Comparison of ENCODE assay signal across 12 cellular contexts in the genomic region with DNA sequence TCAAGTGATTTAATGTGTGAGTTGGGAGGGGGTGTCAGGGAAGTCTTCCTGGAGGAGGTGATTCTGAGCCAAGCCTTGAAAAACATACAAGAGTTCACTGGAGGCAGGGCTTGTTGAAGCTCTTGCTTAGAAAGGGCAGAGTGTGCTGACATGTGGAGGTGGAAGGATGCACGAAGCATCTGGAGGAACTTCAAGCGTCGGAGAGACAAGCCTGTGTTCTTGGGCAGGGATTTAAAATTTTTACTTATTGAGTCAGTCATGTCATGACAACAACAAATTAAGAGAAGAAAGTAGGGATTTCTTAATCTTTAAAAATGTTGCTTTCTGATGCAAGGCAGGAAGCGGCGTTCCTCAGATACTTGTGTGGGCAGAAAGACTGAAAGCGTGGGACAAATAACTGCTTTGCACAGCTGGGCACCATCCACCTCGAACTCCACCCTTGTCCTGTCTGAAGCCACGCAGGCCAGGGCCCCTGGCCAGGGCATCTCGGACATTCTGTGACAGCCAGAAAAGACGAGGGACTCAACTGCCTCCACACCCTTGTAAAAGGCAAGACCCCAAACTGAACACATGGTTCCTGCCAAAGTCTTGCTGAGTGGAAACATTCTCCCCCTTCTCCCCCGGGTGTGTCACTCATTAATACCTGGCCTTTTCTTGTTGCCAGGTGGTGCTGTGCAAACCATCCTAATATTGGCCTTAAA. TPM values are rescaled to one million over a fixed set of nuclear protein-coding genes. Genes with fewer than 3 reads are reported as not detected.
DNase-seq lines count a peak whose midpoint lies in the region; ATAC-seq and TF ChIP-seq lines count a peak whose summit lies in the region.
"Had no signal": no experiment of that assay in that cellular context is flagged by ENCODE, and none has a peak within 500 bp of the region (broad histone marks: within the 10 kb centered on the region; RNA-seq: fewer than 3 reads in every experiment).

No MANE protein-coding gene starts in this region.

- 24 to 54% methylated on average over 11 of the region's 11 CpGs for WGBS in esophagus squamous epithelium, 2 donors

- H3K4me1 ChIP-seq in esophagus squamous epithelium: peaks cover 5 to 12% (median 11%) of the 10 kb centered on the region in 3 donors
- H3K4me1 ChIP-seq in uterus: no peaks in the 10 kb centered on the region

- DNase-seq in MV-4-11 (lab: John Stamatoyannopoulos, UW) (peak; percentile 3), esophagus squamous epithelium (lab: John Stamatoyannopoulos, UW) (no peak), uterus (peak; percentile 76 to 78)
- no peak for DNase-seq in NK-92 treated with Interleukin-12 subunit alpha and Interleukin-12 subunit beta, amount 100 ng/mL, for 24 hours (lab: John Stamatoyannopoulos, UW)
- DNase-seq: GDM1 had no signal

- H3K27me3 Mint-ChIP-seq in nephron (ENCODE audit: low read depth): peaks cover 5% of the 10 kb centered on the region

- no peaks in the 10 kb centered on the region for H3K36me3 Mint-ChIP-seq in nephron (ENCODE audit: low read depth)
- H3K36me3 Mint-ChIP-seq: stimulated activated memory B cell treated with anti-CD40 and anti-IgM and Interleukin-4, amounts not matched to agents 10 μg/mL and 1 μg/mL and 100 μg/mL, for 72 hours had no signal

- TF ChIP-seq CTCF in esophagus squamous epithelium (IDR thresholded peaks at IDR 0.05) (no peak), nephron (IDR thresholded peaks at IDR 0.05; ENCODE audit: unreplicated experiment in 3 of 3) (no peak), uterus (IDR thresholded peaks at IDR 0.05) (no peak)

- TF ChIP-seq POLR2A in esophagus squamous epithelium (IDR thresholded peaks at IDR 0.05) (no peak), uterus (IDR thresholded peaks at IDR 0.05) (no peak)

- intact Hi-C loops in esophagus squamous epithelium (cut with DNase I) (no loop called here), uterus (cut with DNase I; ENCODE audit: low total_unique reads) (no loop called here)

- no peak overlapping the region for H3K4me3 Mint-ChIP-seq in nephron
- H3K4me3 Mint-ChIP-seq: stimulated activated memory B cell treated with anti-CD40 and anti-IgM and Interleukin-4, amounts not matched to agents 10 μg/mL and 1 μg/mL and 100 μg/mL, for 72 hours had no signal

- H3K27ac Mint-ChIP-seq in nephron: peak overlapping the region in 2 of 3 experiments; percentile 78 to 85
- H3K27ac Mint-ChIP-seq: stimulated activated memory B cell treated with anti-CD40 and anti-IgM and Interleukin-4, amounts not matched to agents 10 μg/mL and 1 μg/mL and 100 μg/mL, for 72 hours had no signal

- peaks cover 5% of the 10 kb centered on the region for H3K4me1 Mint-ChIP-seq in nephron
- H3K4me1 Mint-ChIP-seq: stimulated activated memory B cell treated with anti-CD40 and anti-IgM and Interleukin-4, amounts not matched to agents 10 μg/mL and 1 μg/mL and 100 μg/mL, for 72 hours had no signal

- ATAC-seq in GM18517 (IDR thresholded peaks at IDR 0.05; ENCODE audit: unreplicated experiment) (no peak), GM19395 (IDR thresholded peaks at IDR 0.05; ENCODE audit: unreplicated experiment) (no peak)
- ATAC-seq: HepG2; stimulated activated memory B cell treated with anti-CD40 and anti-IgM and Interleukin-4, amounts not matched to agents 10 μg/mL and 1 μg/mL and 100 μg/mL, for 72 hours had no signal

- H3K27ac ChIP-seq in esophagus squamous epithelium: peak overlapping the region in 3 of 4 donors; percentile 69 to 84 (median 73)
- peak overlapping the region; percentile 77 to 80 for H3K27ac ChIP-seq in uterus

- peaks cover 0 to 4% (median 0%) of the 10 kb centered on the region in 4 donors for H3K27me3 ChIP-seq in esophagus squamous epithelium
- H3K27me3 ChIP-seq in uterus: no peaks in the 10 kb centered on the region

- H3K36me3 ChIP-seq in esophagus squamous epithelium (no peaks in the 10 kb centered on the region), uterus (no peaks in the 10 kb centered on the region)

- H3K9me3 ChIP-seq in esophagus squamous epithelium: no peaks in the 10 kb centered on the region
- H3K9me3 ChIP-seq in uterus: no peaks in the 10 kb centered on the region

- no peak overlapping the region for H3K4me3 ChIP-seq in esophagus squamous epithelium
- H3K4me3 ChIP-seq in uterus: no peak overlapping the region

- H3K9me3 Mint-ChIP-seq in nephron: no peaks in the 10 kb centered on the region
- H3K9me3 Mint-ChIP-seq: stimulated activated memory B cell treated with anti-CD40 and anti-IgM and Interleukin-4, amounts not matched to agents 10 μg/mL and 1 μg/mL and 100 μg/mL, for 72 hours had no signal

RNA-seq across cellular contexts. Expression of gene IL16, which starts 6.9 kb away (rescaled TPM):
- total RNA-seq in esophagus squamous epithelium: 10 to 100 TPM in 1 of 4 donors, 1 to 10 TPM in 3; 2.3 to 20.0 (median 4.6) TPM
- 10 to 100 TPM; 16.6 to 69.2 (median 23.1) TPM for total RNA-seq in uterus
- total RNA-seq: HepG2 had no signal

RNA-seq across cellular contexts. Expression of gene CFAP161, which starts 55.7 kb away (rescaled TPM):
- under 1 TPM in 2 of 4 donors, not detected in 2; 0.38 to 0.88 TPM for total RNA-seq in esophagus squamous epithelium
- 1 to 10 TPM in 2 of 4 donors, not detected in 2; 2.8 to 3.3 TPM for total RNA-seq in uterus
- total RNA-seq: HepG2; renal cortical epithelial cell; T-helper 1 cell treated with Interleukin-12 subunit alpha and Interleukin-12 subunit beta and Interleukin-4 antibody, amounts not matched to agents 30 ng/mL and 1 ng/mL, for 36 hours had no signal

Comparison
In these comparisons a context has a peak if more than half of its experiments do, and no peak if none do; other contexts are left out.
1. DNase-seq: peak in MV-4-11 (single experiment) and uterus (2 of 2); none in esophagus squamous epithelium (single experiment) and NK-92 treated with Interleukin-12 subunit alpha and Interleukin-12 subunit beta, amount 100 ng/mL, for 24 hours (single experiment).